Comparison of ENCODE assay signal across 8 cellular contexts in the genomic region with DNA sequence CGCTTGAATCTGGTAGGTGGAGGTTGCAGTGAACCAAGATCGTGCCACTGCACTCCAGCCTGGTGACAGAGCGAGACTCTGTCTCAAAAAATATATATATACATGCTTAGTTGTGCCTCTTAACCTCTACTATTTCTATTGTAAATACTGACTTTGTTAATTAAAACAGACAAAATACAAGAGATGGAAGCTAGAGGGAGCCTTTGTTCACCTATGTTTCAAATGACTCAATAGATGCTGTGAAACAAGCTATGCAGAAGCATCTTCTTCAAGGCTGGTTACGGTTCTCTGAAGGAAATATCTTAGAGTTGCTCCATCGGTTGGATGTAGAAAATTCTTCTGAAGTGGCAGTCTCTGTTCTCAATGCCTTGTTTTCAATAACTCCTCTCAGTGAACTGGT. TPM values are rescaled to one million over a fixed set of nuclear protein-coding genes. Genes with fewer than 3 reads are reported as not detected.
DNase-seq lines count a peak whose midpoint lies in the region; ATAC-seq and TF ChIP-seq lines count a peak whose summit lies in the region.

No MANE protein-coding gene starts in this region.

- DNase-seq in AG09309 (ENCODE audit: low read depth) (peak; percentile 57), NCI-H1694 treated with DMSO at 0.1 percent for 48 hours (lab: John Stamatoyannopoulos, UW) (peak; percentile 54), adipocyte (ENCODE audit: low read depth) (peak; percentile 88), iPS-NIHi11 (ENCODE audit: low spot score) (peak; percentile 14), stomach (no peak)
- no peak for DNase-seq in activated CD8-positive, alpha-beta memory T cell treated with anti-CD3 and anti-CD28 coated beads, Interleukin-2, amount 50 U/mL, for 4 hours

- H3K27me3 ChIP-seq in adipocyte (replicated peaks; ENCODE audit: control insufficient read depth, insufficient read depth, low read length): no peaks in the 10 kb centered on the region
- H3K27me3 ChIP-seq in stomach: no peaks in the 10 kb centered on the region

- TF ChIP-seq EP300 in stomach (IDR thresholded peaks at IDR 0.05): no peak

- WGBS in stomach, 5 donors: 33 to 59% (median 47%) methylated on average over 5 of the region's 5 CpGs

- intact Hi-C loops in stomach (cut with DNase I; ENCODE audit: low total_unique reads): no loop called here

- ATAC-seq in HG02678 (IDR thresholded peaks at IDR 0.05; ENCODE audit: unreplicated experiment): peak; percentile 80

- no peaks in the 10 kb centered on the region for H3K36me3 ChIP-seq in adipocyte (ENCODE audit: control insufficient read depth, insufficient read depth, low read length, severe bottlenecking)
- H3K36me3 ChIP-seq in stomach: no peaks in the 10 kb centered on the region

- H3K4me1 ChIP-seq in adipocyte (ENCODE audit: control insufficient read depth, insufficient read depth, low read length) (peaks cover 10% of the 10 kb centered on the region), stomach (peaks cover 0 to 10% (median 0%) of the 10 kb centered on the region in 4 donors)

- H3K4me3 ChIP-seq in AG09309 (ENCODE audit: control insufficient read depth, low read depth, low read length) (no peak overlapping the region), adipocyte (ENCODE audit: low read length) (no peak overlapping the region), stomach (no peak overlapping the region)

- H3K9me3 ChIP-seq in adipocyte (ENCODE audit: control insufficient read depth, low read length) (no peaks in the 10 kb centered on the region), stomach (no peaks in the 10 kb centered on the region)

- no peak for TF ChIP-seq POLR2A in stomach (IDR thresholded peaks at IDR 0.05)

- H3K9ac ChIP-seq in adipocyte (ENCODE audit: low read length): no peak overlapping the region

- peak; percentile 60 for TF ChIP-seq CTCF in AG09309 (IDR thresholded peaks at IDR 0.05; ENCODE audit: control insufficient read depth, insufficient read depth, low read depth, low read length, missing control alignments)
- TF ChIP-seq CTCF in GM12873 (IDR thresholded peaks at IDR 0.05; ENCODE audit: insufficient read depth, low read depth, low read length, missing control alignments): peak; percentile 59
- TF ChIP-seq CTCF in stomach (IDR thresholded peaks at IDR 0.05): peak in 4 of 7 experiments; percentile 27 to 64 (median 36)

- H3K27ac ChIP-seq in stomach: no peak overlapping the region

RNA-seq across cellular contexts. Expression of a gene that starts 6.2 kb away (rescaled TPM):
- 10 to 100 TPM in 2 of 5 donors, 1 to 10 TPM in 3; 1.3 to 16.3 (median 6.2) TPM for total RNA-seq in stomach
- polyA plus RNA-seq in stomach: 1 to 10 TPM in 2 of 3 donors, under 1 TPM in 1; 0.61 to 5.3 (median 2.5) TPM

RNA-seq across cellular contexts. Expression of a gene that starts 6.5 kb away (rescaled TPM):
- 10 to 100 TPM in 4 of 5 donors, 1 to 10 TPM in 1; 2.9 to 49.8 (median 24.0) TPM for total RNA-seq in stomach
- polyA plus RNA-seq in stomach: 1 to 10 TPM; 4.9 to 8.7 (median 6.5) TPM

RNA-seq across cellular contexts. Expression of a gene that starts 35.6 kb away (rescaled TPM):
- total RNA-seq in stomach: under 1 TPM in 1 of 5 donors, not detected in 4; 0.18 TPM
- polyA plus RNA-seq in stomach: under 1 TPM in 1 of 3 donors, not detected in 2; 0.08 TPM

Comparison
In these comparisons a context has a peak if more than half of its experiments do, and no peak if none do; other contexts are left out.
1. DNase-seq: peak in AG09309 (single experiment), NCI-H1694 treated with DMSO at 0.1 percent for 48 hours (single experiment), adipocyte (single experiment) and iPS-NIHi11 (single experiment); none in stomach (single experiment) and activated CD8-positive, alpha-beta memory T cell treated with anti-CD3 and anti-CD28 coated beads, Interleukin-2, amount 50 U/mL, for 4 hours (single experiment).
2. Peak in every context shown above with its lines, with median percentiles within 50 percentile points of each other: CTCF ChIP-seq.